Comparison of ENCODE assay signal across 12 cellular contexts in genomic region chr15:76169792-76170425, GRCh38.
A peak's percentile ranks its signal among the peaks of the same experiment; 100 is the strongest.
DNase-seq lines count a peak whose midpoint lies in the region; ATAC-seq and TF ChIP-seq lines count a peak whose summit lies in the region.
"Had no signal": no experiment of that assay in that cellular context is flagged by ENCODE, and none has a peak within 500 bp of the region (broad histone marks: within the 10 kb centered on the region; RNA-seq: fewer than 3 reads in every experiment).

No MANE protein-coding gene starts in this region.

- peak overlapping the region; percentile 59 for H3K27ac Mint-ChIP-seq in osteocyte (ENCODE audit: unreplicated experiment)
- H3K27ac Mint-ChIP-seq: activated naive CD4-positive, alpha-beta T cell treated with anti-CD3 and anti-CD28 coated beads, Interleukin-2, amount 10 ng/mL, durations not matched to agents 7 days and 5 days; nephron progenitor cell had no signal

- CTCF ChIA-PET in BJ (lab: Yijun Ruan, JAX) = interaction anchor here (1.4 to 2.9 kb wide), 4 partner anchors 15 to 22 kb away, joined by 3 to 17 read pairs (median 12); no protein-coding TSS in a partner anchor

- H3K36me3 Mint-ChIP-seq in osteocyte (ENCODE audit: unreplicated experiment) = no peaks in the 10 kb centered on the region
- H3K36me3 Mint-ChIP-seq: activated naive CD4-positive, alpha-beta T cell treated with anti-CD3 and anti-CD28 coated beads, Interleukin-2, amount 10 ng/mL, durations not matched to agents 7 days and 5 days had no signal

- no peak for ATAC-seq in HG02642 (IDR thresholded peaks at IDR 0.05; ENCODE audit: poor library complexity, unreplicated experiment)
- ATAC-seq in HG03565 (IDR thresholded peaks at IDR 0.05; ENCODE audit: unreplicated experiment) = no peak
- ATAC-seq in HG02973 (IDR thresholded peaks at IDR 0.05; ENCODE audit: unreplicated experiment) = no peak

- H3K4me3 Mint-ChIP-seq in osteocyte (ENCODE audit: unreplicated experiment) = no peak overlapping the region
- H3K4me3 Mint-ChIP-seq: activated naive CD4-positive, alpha-beta T cell treated with anti-CD3 and anti-CD28 coated beads, Interleukin-2, amount 10 ng/mL, durations not matched to agents 7 days and 5 days; nephron progenitor cell had no signal

- H3K4me3 ChIP-seq in BJ (ENCODE audit: low read depth, low read length) (no peak overlapping the region), SJSA1 (no peak overlapping the region)
- H3K4me3 ChIP-seq: uterus had no signal

- H3K36me3 ChIP-seq in BJ (ENCODE audit: control insufficient read depth, insufficient read depth, low read length) = no peaks in the 10 kb centered on the region
- H3K36me3 ChIP-seq in SJSA1 = no peaks in the 10 kb centered on the region
- H3K36me3 ChIP-seq: uterus had no signal

- H3K27me3 ChIP-seq in BJ (ENCODE audit: control insufficient read depth, insufficient read depth, low read length) (no peaks in the 10 kb centered on the region), SJSA1 (replicated peaks) (no peaks in the 10 kb centered on the region)
- H3K27me3 ChIP-seq: uterus had no signal

- H3K4me1 ChIP-seq in SJSA1 (replicated peaks) = peaks cover 16% of the 10 kb centered on the region
- H3K4me1 ChIP-seq: uterus had no signal

- no peaks in the 10 kb centered on the region for H3K27me3 Mint-ChIP-seq in osteocyte (ENCODE audit: unreplicated experiment)

- peaks cover 17% of the 10 kb centered on the region for H3K4me1 Mint-ChIP-seq in osteocyte (ENCODE audit: unreplicated experiment)
- H3K4me1 Mint-ChIP-seq: activated naive CD4-positive, alpha-beta T cell treated with anti-CD3 and anti-CD28 coated beads, Interleukin-2, amount 10 ng/mL, durations not matched to agents 7 days and 5 days had no signal

- no peaks in the 10 kb centered on the region for H3K9me3 Mint-ChIP-seq in osteocyte (ENCODE audit: unreplicated experiment)
- H3K9me3 Mint-ChIP-seq: activated naive CD4-positive, alpha-beta T cell treated with anti-CD3 and anti-CD28 coated beads, Interleukin-2, amount 10 ng/mL, durations not matched to agents 7 days and 5 days had no signal

- peak overlapping the region; percentile 68 for H3K27ac ChIP-seq in SJSA1
- H3K27ac ChIP-seq: uterus had no signal

- no peak for TF ChIP-seq CTCF in BJ (IDR thresholded peaks at IDR 0.05; ENCODE audit: insufficient read depth, low read depth, low read length)
- TF ChIP-seq CTCF in osteocyte (IDR thresholded peaks at IDR 0.05) = no peak

- POLR2A ChIA-PET in BJ (lab: Charles Lee) = no interaction called here

- H3K9me3 ChIP-seq in SJSA1 (replicated peaks) = no peaks in the 10 kb centered on the region
- H3K9me3 ChIP-seq: uterus had no signal

- peak; percentile 59 for DNase-seq in BJ (ENCODE audit: low read depth)
- peak in 1 of 2 experiments; percentile 34 for DNase-seq in SJSA1 (ENCODE audit: low read depth in 1 of 2, low spot score in 2 of 2)
- DNase-seq in fibroblast of peridontal ligament (ENCODE audit: extremely low read depth) = peak; percentile 18
- no peak for DNase-seq in osteocyte (ENCODE audit: extremely low spot score, unreplicated experiment)
- no peak for DNase-seq in NCI-H1092 treated with DMSO at 0.1 percent for 48 hours (lab: John Stamatoyannopoulos, UW)
- DNase-seq: activated naive CD4-positive, alpha-beta T cell treated with anti-CD3 and anti-CD28 coated beads, Interleukin-2, amount 10 ng/mL, durations not matched to agents 7 days and 5 days; NCI-H2171; nephron progenitor cell; uterus had no signal

Comparison
In these comparisons a context has a peak if more than half of its experiments do, and no peak if none do; other contexts are left out.
1. DNase-seq: peak in BJ (single experiment) and fibroblast of peridontal ligament (single experiment); none in osteocyte (single experiment) and NCI-H1092 treated with DMSO at 0.1 percent for 48 hours (single experiment).